In the genomic region with DNA sequence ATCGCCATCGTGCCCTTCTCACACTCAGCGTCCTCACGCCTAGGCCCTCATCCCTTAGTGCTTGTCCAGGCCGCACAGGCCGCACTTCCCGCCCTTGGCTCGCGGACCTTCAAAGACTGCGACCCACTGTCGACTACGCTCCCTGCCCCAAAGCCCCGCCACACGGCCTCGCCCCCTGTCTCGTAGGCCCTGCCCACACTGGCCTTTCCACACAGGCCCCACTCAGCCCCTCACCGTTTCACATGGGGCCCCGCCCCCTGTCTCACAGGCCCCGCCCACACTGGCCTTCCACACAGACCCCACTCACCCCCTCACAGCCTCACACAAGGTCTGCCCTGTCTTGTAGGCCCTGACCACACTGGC, we compare ENCODE assay signal across 1 cellular context.
A peak's percentile ranks its signal among the peaks of the same experiment; 100 is the strongest.
TF ChIP-seq lines count a peak whose summit lies in the region.

No MANE protein-coding gene starts in this region.

TF ChIP-seq in H1, 55 proteins besides CTCF, POLR2A, EP300 and RAD21:
- TF ChIP-seq KDM1A (IDR thresholded peaks at IDR 0.05; ENCODE audit: borderline replicate concordance, low read length) (no peak), SP1 (IDR thresholded peaks at IDR 0.05; ENCODE audit: low read depth, low read length) (no peak), MAX (IDR thresholded peaks at IDR 0.05) (peak; percentile 85)
- TF ChIP-seq, protein P1, sequence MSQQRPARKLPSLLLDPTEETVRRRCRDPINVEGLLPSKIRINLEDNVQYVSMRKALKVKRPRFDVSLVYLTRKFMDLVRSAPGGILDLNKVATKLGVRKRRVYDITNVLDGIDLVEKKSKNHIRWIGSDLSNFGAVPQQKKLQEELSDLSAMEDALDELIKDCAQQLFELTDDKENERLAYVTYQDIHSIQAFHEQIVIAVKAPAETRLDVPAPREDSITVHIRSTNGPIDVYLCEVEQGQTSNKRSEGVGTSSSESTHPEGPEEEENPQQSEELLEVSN (IDR thresholded peaks at IDR 0.05) = peak; percentile 97
